In genomic region chrX:47751670-47752069, GRCh38 we compare ENCODE assay signal across 8 cellular contexts.
DNase-seq lines count a peak whose midpoint lies in the region; ATAC-seq and TF ChIP-seq lines count a peak whose summit lies in the region.

No MANE protein-coding gene starts in this region.

- peaks cover 2% of the 10 kb centered on the region for H3K27me3 Mint-ChIP-seq in activated naive CD8-positive, alpha-beta T cell treated with anti-CD3 and anti-CD28 coated beads, Interleukin-2, amount 50 U/mL, for 24 hours

- H3K36me3 ChIP-seq in OCI-LY7 (ENCODE audit: insufficient read depth, low read length) (no peaks in the 10 kb centered on the region), mucosa of descending colon (ENCODE audit: low read depth) (no peaks in the 10 kb centered on the region)

- no peaks in the 10 kb centered on the region for H3K79me2 ChIP-seq in OCI-LY7 (ENCODE audit: insufficient read depth, low read depth, low read length)

- H3K4me1 Mint-ChIP-seq in activated naive CD8-positive, alpha-beta T cell treated with anti-CD3 and anti-CD28 coated beads, Interleukin-2, amount 50 U/mL, for 24 hours = no peaks in the 10 kb centered on the region

- H3K4me3 ChIP-seq in OCI-LY7 (ENCODE audit: low read depth, low read length, poor library complexity, severe bottlenecking) = no peak overlapping the region
- H3K4me3 ChIP-seq in mucosa of descending colon = no peak overlapping the region

- no peaks in the 10 kb centered on the region for H3K4me1 ChIP-seq in OCI-LY7 (ENCODE audit: insufficient read depth, low read length, poor library complexity, severe bottlenecking)
- no peaks in the 10 kb centered on the region for H3K4me1 ChIP-seq in mucosa of descending colon (ENCODE audit: low read depth)

- DNase-seq in activated gamma-delta T cell treated with Interleukin-2 at 50 U/mL for 16 hours = peak; percentile 16
- no peak for DNase-seq in activated gamma-delta T cell (lab: John Stamatoyannopoulos, UW)
- DNase-seq in OCI-LY7 (ENCODE audit: low spot score) = peak; percentile 18
- peak; percentile 34 for DNase-seq in activated naive CD8-positive, alpha-beta T cell treated with anti-CD3 and anti-CD28 coated beads, Interleukin-2, amount 50 U/mL, for 24 hours
- peak; percentile 43 to 71 (median 56) for DNase-seq in mucosa of descending colon
- no peak for DNase-seq in stimulated activated naive CD4-positive, alpha-beta T cell treated with Interleukin-2 at 50 U/mL for 16 hours (lab: John Stamatoyannopoulos, UW)

- no peaks in the 10 kb centered on the region for H3K9me3 ChIP-seq in OCI-LY7 (ENCODE audit: low read length)
- H3K9me3 ChIP-seq in mucosa of descending colon = no peaks in the 10 kb centered on the region

- no peak overlapping the region for H2AFZ ChIP-seq in OCI-LY7 (ENCODE audit: low read length)

- no peaks in the 10 kb centered on the region for H3K9me2 ChIP-seq in OCI-LY7 (ENCODE audit: insufficient read depth, low read length)

- no peaks in the 10 kb centered on the region for H3K9me3 Mint-ChIP-seq in activated naive CD8-positive, alpha-beta T cell treated with anti-CD3 and anti-CD28 coated beads, Interleukin-2, amount 50 U/mL, for 24 hours

- H3K27ac Mint-ChIP-seq in activated naive CD8-positive, alpha-beta T cell treated with anti-CD3 and anti-CD28 coated beads, Interleukin-2, amount 50 U/mL, for 24 hours = no peak overlapping the region

- no peaks in the 10 kb centered on the region for H4K20me1 ChIP-seq in OCI-LY7 (ENCODE audit: insufficient read depth, low read length)

- intact Hi-C loops in OCI-LY7 (cut with micrococcal nuclease; ENCODE audit: unreplicated experiment) (loop anchor here (5.0 kb wide), 1 partner anchor 254 kb away; no protein-coding TSS in a partner anchor), mucosa of descending colon (cut with DNase I, micrococcal nuclease) (no loop called here)

- no peak overlapping the region for H3K27ac ChIP-seq in OCI-LY7 (ENCODE audit: low read depth, low read length, poor library complexity, severe bottlenecking)

- CTCF ChIA-PET in OCI-LY7 (lab: Charles Lee; ENCODE audit: unreplicated experiment) = interaction anchor here (0.5 kb wide), 1 partner anchor 121 kb away, joined by 4 read pairs; no protein-coding TSS in a partner anchor

- H3K4me3 Mint-ChIP-seq in activated naive CD8-positive, alpha-beta T cell treated with anti-CD3 and anti-CD28 coated beads, Interleukin-2, amount 50 U/mL, for 24 hours = no peak overlapping the region

- TF ChIP-seq CTCF in OCI-LY7 (conservative IDR thresholded peaks at IDR 0.05; ENCODE audit: low read length) = peak; percentile 52
- TF ChIP-seq CTCF in mucosa of descending colon (IDR thresholded peaks at IDR 0.05) = no peak

- no peak overlapping the region for H3K4me2 ChIP-seq in OCI-LY7 (ENCODE audit: low read length)

- no peaks in the 10 kb centered on the region for H3K36me3 Mint-ChIP-seq in activated naive CD8-positive, alpha-beta T cell treated with anti-CD3 and anti-CD28 coated beads, Interleukin-2, amount 50 U/mL, for 24 hours (ENCODE audit: low read depth)

- no TSS peak for BruUV-seq in OCI-LY7 (replicated peaks; lab: Mats Ljungman, UMichigan)

- POLR2A ChIA-PET in OCI-LY7 (lab: Charles Lee) = interaction anchor here (1.0 kb wide), 1 partner anchor 154 kb away, joined by 5 read pairs; no protein-coding TSS in a partner anchor

- ATAC-seq in activated naive CD8-positive, alpha-beta T cell treated with anti-CD3 and anti-CD28 coated beads, Interleukin-2, amount 50 U/mL, for 24 hours = no peak
- ATAC-seq in mucosa of descending colon (peak; percentile 80), HG03432 (IDR thresholded peaks at IDR 0.05; ENCODE audit: unreplicated experiment) (no peak), HG03280 (IDR thresholded peaks at IDR 0.05; ENCODE audit: unreplicated experiment) (no peak)

Comparison
In these comparisons a context has a peak if more than half of its experiments do, and no peak if none do; other contexts are left out.
1. DNase-seq: peak in activated gamma-delta T cell treated with Interleukin-2 at 50 U/mL for 16 hours (single experiment), OCI-LY7 (single experiment), activated naive CD8-positive, alpha-beta T cell treated with anti-CD3 and anti-CD28 coated beads, Interleukin-2, amount 50 U/mL, for 24 hours (single experiment) and mucosa of descending colon (3 of 3); none in activated gamma-delta T cell (single experiment) and stimulated activated naive CD4-positive, alpha-beta T cell treated with Interleukin-2 at 50 U/mL for 16 hours (single experiment).